ENCODE assay signal across 10 cellular contexts in the genomic region with DNA sequence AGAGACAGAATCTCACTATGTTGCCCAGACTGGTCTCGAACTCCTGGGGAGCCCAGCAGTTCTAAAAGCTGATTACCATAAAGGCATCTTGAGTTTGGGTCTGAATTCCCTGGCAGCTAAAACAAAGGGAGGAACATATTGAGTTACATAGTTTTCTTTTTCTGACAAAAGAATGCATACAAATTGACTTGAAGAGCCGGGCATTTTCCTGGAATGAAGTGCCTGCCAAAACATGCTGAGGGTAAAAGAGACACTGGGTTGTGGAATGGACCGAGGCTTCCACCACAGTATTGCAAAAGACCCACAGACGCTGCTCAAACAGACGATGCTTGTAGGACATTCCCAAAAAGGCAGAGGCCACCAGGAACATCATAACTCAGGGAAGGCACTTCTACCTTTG. TPM values are rescaled to one million over a fixed set of nuclear protein-coding genes. Genes with fewer than 3 reads are reported as not detected.
DNase-seq lines count a peak whose midpoint lies in the region; ATAC-seq and TF ChIP-seq lines count a peak whose summit lies in the region.
"Had no signal": no experiment of that assay in that cellular context is flagged by ENCODE, and none has a peak within 500 bp of the region (broad histone marks: within the 10 kb centered on the region; RNA-seq: fewer than 3 reads in every experiment).

No MANE protein-coding gene starts in this region.

- H3K9ac ChIP-seq in GM23248: no peak overlapping the region

- no peak overlapping the region for H3K27ac Mint-ChIP-seq in stimulated activated effector memory CD8-positive, alpha-beta T cell treated with anti-CD3 and anti-CD28 coated beads, Interleukin-12 subunit alpha, Interleukin-12 subunit beta, amount 100 ng/mL, for 72 hours

- H3K4me3 ChIP-seq in GM23248 (no peak overlapping the region), astrocyte of the spinal cord (ENCODE audit: low read depth, low read length) (no peak overlapping the region), thoracic aorta (no peak overlapping the region), HAP-1 (no peak overlapping the region)

- H3K4me2 ChIP-seq in GM23248 (ENCODE audit: unreplicated experiment): peak overlapping the region; percentile 7

- no peaks in the 10 kb centered on the region for H3K36me3 Mint-ChIP-seq in stimulated activated effector memory CD8-positive, alpha-beta T cell treated with anti-CD3 and anti-CD28 coated beads, Interleukin-12 subunit alpha, Interleukin-12 subunit beta, amount 100 ng/mL, for 72 hours

- peaks cover 14% of the 10 kb centered on the region for H3F3A ChIP-seq in GM23248 (ENCODE audit: insufficient read depth)

- H3K4me1 Mint-ChIP-seq in stimulated activated effector memory CD8-positive, alpha-beta T cell treated with anti-CD3 and anti-CD28 coated beads, Interleukin-12 subunit alpha, Interleukin-12 subunit beta, amount 100 ng/mL, for 72 hours: no peaks in the 10 kb centered on the region

- no peaks in the 10 kb centered on the region for H3K79me2 ChIP-seq in GM23248 (ENCODE audit: insufficient read depth)

- TF ChIP-seq CTCF in astrocyte of the spinal cord (IDR thresholded peaks at IDR 0.05; ENCODE audit: low read depth, low read length): no peak
- no peak for TF ChIP-seq CTCF in thoracic aorta (IDR thresholded peaks at IDR 0.05)

- 19 to 23% methylated on average over 5 of the region's 5 CpGs for WGBS in GM23248 (ENCODE audit: low coverage in 1 of 2, low lambda C conversion rate in 2 of 2, missing lambda C conversion rate in 2 of 2), 2 experiments

- H3K27me3 ChIP-seq in GM23248 (replicated peaks; ENCODE audit: insufficient read depth): no peaks in the 10 kb centered on the region
- no peaks in the 10 kb centered on the region for H3K27me3 ChIP-seq in thoracic aorta (replicated peaks; ENCODE audit: insufficient read depth)
- no peaks in the 10 kb centered on the region for H3K27me3 ChIP-seq in HAP-1 (ENCODE audit: low read depth)

- DNase-seq in GM23248 (peak; percentile 56), astrocyte of the spinal cord (ENCODE audit: low read depth, low spot score) (peak; percentile 40), left lobe of liver (ENCODE audit: low spot score) (no peak), thoracic aorta (ENCODE audit: low spot score) (no peak), HAP-1 (ENCODE audit: low spot score in 2 of 2) (no peak)
- DNase-seq in stimulated activated effector memory CD8-positive, alpha-beta T cell treated with anti-CD3 and anti-CD28 coated beads, Interleukin-12 subunit alpha, Interleukin-12 subunit beta, amount 100 ng/mL, for 72 hours (ENCODE audit: low spot score in 2 of 2): no peak
- DNase-seq: NK-92 treated with Interleukin-12 subunit alpha and Interleukin-12 subunit beta, amount 100 ng/mL, for 24 hours; retina; stimulated activated CD4-positive, alpha-beta T cell treated with anti-CD3 and anti-CD28 coated beads, Interleukin-4, amount 100 ng/mL, for 1 hour had no signal

- H3K27ac ChIP-seq in GM23248 (no peak overlapping the region), thoracic aorta (peak overlapping the region; percentile 96 to 98)

- H3K9me2 ChIP-seq in GM23248 (ENCODE audit: insufficient read depth): no peaks in the 10 kb centered on the region

- peaks cover 16% of the 10 kb centered on the region for H3K4me1 ChIP-seq in GM23248 (ENCODE audit: insufficient read depth)
- peaks cover 26 to 52% of the 10 kb centered on the region in 2 donors for H3K4me1 ChIP-seq in thoracic aorta (ENCODE audit: control insufficient read depth in 1 of 2, low read depth in 2 of 2)
- peaks cover 6% of the 10 kb centered on the region for H3K4me1 ChIP-seq in HAP-1

- no peaks in the 10 kb centered on the region for H3K9me3 ChIP-seq in GM23248 (ENCODE audit: low read depth)
- H3K9me3 ChIP-seq in thoracic aorta: no peaks in the 10 kb centered on the region
- H3K9me3 ChIP-seq in HAP-1: no peaks in the 10 kb centered on the region

- H2AFZ ChIP-seq in GM23248: peak overlapping the region; percentile 31

- H3K36me3 ChIP-seq in GM23248 (ENCODE audit: low read depth): no peaks in the 10 kb centered on the region
- no peaks in the 10 kb centered on the region for H3K36me3 ChIP-seq in thoracic aorta
- H3K36me3 ChIP-seq in HAP-1 (replicated peaks): no peaks in the 10 kb centered on the region

- ATAC-seq in left lobe of liver: peak; percentile 87
- no peak for ATAC-seq in thoracic aorta (ENCODE audit: insufficient number of reproducible peaks, low FRiP score, low read depth)
- no peak for ATAC-seq in stimulated activated effector memory CD8-positive, alpha-beta T cell treated with anti-CD3 and anti-CD28 coated beads, Interleukin-12 subunit alpha, Interleukin-12 subunit beta, amount 100 ng/mL, for 72 hours
- ATAC-seq in HG02870 (IDR thresholded peaks at IDR 0.05; ENCODE audit: unreplicated experiment): no peak

- H4K20me1 ChIP-seq in GM23248 (ENCODE audit: insufficient read depth): no peaks in the 10 kb centered on the region

- H3K9me3 Mint-ChIP-seq in stimulated activated effector memory CD8-positive, alpha-beta T cell treated with anti-CD3 and anti-CD28 coated beads, Interleukin-12 subunit alpha, Interleukin-12 subunit beta, amount 100 ng/mL, for 72 hours: no peaks in the 10 kb centered on the region

- in situ Hi-C loops in GM23248 (cut with MboI): no loop called here
- in situ Hi-C loops in astrocyte of the spinal cord (cut with HindIII; ENCODE audit: low sequenced_read_pairs): no loop called here
- in situ Hi-C loops in HAP-1 (cut with MboI; ENCODE audit: low sequenced_read_pairs): no loop called here

- no peak overlapping the region for H3K4me3 Mint-ChIP-seq in stimulated activated effector memory CD8-positive, alpha-beta T cell treated with anti-CD3 and anti-CD28 coated beads, Interleukin-12 subunit alpha, Interleukin-12 subunit beta, amount 100 ng/mL, for 72 hours

RNA-seq across cellular contexts. Expression of gene ROCK2, which starts 35.1 kb away (rescaled TPM):
- total RNA-seq in GM23248 (2014; rRNA removed; shearing (Covaris generic)): 38.3 and 40.0 TPM in 2 replicates
- polyA plus RNA-seq in GM23248 (2016; fragmentation: Nextera tagmentation; extraction: Ambion mirVana): 12.3 and 19.9 TPM in 2 replicates
- 12.0 TPM for total RNA-seq in left lobe of liver
- total RNA-seq in thoracic aorta: 10 to 100 TPM; 85.8 to 96.6 TPM

Comparison
In these comparisons a context has a peak if more than half of its experiments do, and no peak if none do; other contexts are left out.
1. DNase-seq: peak in GM23248 (single experiment) and astrocyte of the spinal cord (single experiment); none in left lobe of liver (single experiment), thoracic aorta (single experiment), HAP-1 (0 of 2) and stimulated activated effector memory CD8-positive, alpha-beta T cell treated with anti-CD3 and anti-CD28 coated beads, Interleukin-12 subunit alpha, Interleukin-12 subunit beta, amount 100 ng/mL, for 72 hours (0 of 2).